15 cellular contexts compared by ENCODE assay signal in the genomic region with DNA sequence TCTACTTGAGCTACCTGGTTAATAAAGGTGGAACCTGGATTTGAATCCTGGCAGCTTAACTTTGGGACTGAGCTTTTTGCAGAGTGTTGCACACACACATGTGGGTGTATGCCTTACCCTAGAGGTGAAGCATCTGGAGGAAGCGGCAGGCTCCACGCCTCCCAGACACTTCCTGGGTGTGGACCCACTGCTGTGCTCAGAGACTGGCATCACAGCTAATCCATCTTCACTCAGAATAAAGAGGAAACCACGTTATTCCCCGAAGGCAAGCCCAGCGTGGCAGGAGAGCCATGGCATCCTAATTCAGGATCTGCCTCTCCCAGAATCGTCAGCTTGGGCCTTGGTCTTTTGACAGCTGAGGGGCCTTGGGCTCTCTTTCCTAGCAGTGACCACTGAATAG. TPM values are rescaled to one million over a fixed set of nuclear protein-coding genes. Genes with fewer than 3 reads are reported as not detected.
A peak's percentile ranks its signal among the peaks of the same experiment; 100 is the strongest.
DNase-seq lines count a peak whose midpoint lies in the region; ATAC-seq and TF ChIP-seq lines count a peak whose summit lies in the region.
"Had no signal": no experiment of that assay in that cellular context is flagged by ENCODE, and none has a peak within 500 bp of the region (broad histone marks: within the 10 kb centered on the region; RNA-seq: fewer than 3 reads in every experiment).

No MANE protein-coding gene starts in this region.

- 84 to 88% methylated on average over 6 of the region's 6 CpGs for WGBS in endodermal cell (ENCODE audit: insufficient coverage in 1 of 2, insufficient read length in 1 of 2), 2 experiments

- H3K4me3 Mint-ChIP-seq in activated CD4-positive, alpha-beta T cell treated with anti-CD3 and anti-CD28 coated beads for 36 hours = no peak overlapping the region
- no peak overlapping the region for H3K4me3 Mint-ChIP-seq in endodermal cell
- no peak overlapping the region for H3K4me3 Mint-ChIP-seq in stimulated activated effector memory CD8-positive, alpha-beta T cell treated with anti-CD3 and anti-CD28 coated beads, Interleukin-12 subunit alpha, Interleukin-12 subunit beta, amount 100 ng/mL, for 72 hours
- H3K4me3 Mint-ChIP-seq: nephron had no signal

- no peaks in the 10 kb centered on the region for H3K9me3 ChIP-seq in endodermal cell (ENCODE audit: control insufficient read depth, low read length)

- no peaks in the 10 kb centered on the region for H3K27me3 Mint-ChIP-seq in activated CD4-positive, alpha-beta T cell treated with anti-CD3 and anti-CD28 coated beads for 36 hours
- no peaks in the 10 kb centered on the region for H3K27me3 Mint-ChIP-seq in endodermal cell (ENCODE audit: insufficient read depth)

- H3K9me3 Mint-ChIP-seq in activated CD4-positive, alpha-beta T cell treated with anti-CD3 and anti-CD28 coated beads for 36 hours (ENCODE audit: low read depth) = no peaks in the 10 kb centered on the region
- no peaks in the 10 kb centered on the region for H3K9me3 Mint-ChIP-seq in endodermal cell
- H3K9me3 Mint-ChIP-seq in stimulated activated effector memory CD8-positive, alpha-beta T cell treated with anti-CD3 and anti-CD28 coated beads, Interleukin-12 subunit alpha, Interleukin-12 subunit beta, amount 100 ng/mL, for 72 hours = no peaks in the 10 kb centered on the region
- H3K9me3 Mint-ChIP-seq: nephron had no signal

- H3K9ac ChIP-seq in endodermal cell (ENCODE audit: extremely low read depth, low read length, poor library complexity, severe bottlenecking) = no peak overlapping the region

- no peaks in the 10 kb centered on the region for H3K36me3 ChIP-seq in endodermal cell (ENCODE audit: control insufficient read depth, insufficient read depth, low read length)

- no peak overlapping the region for H3K27ac Mint-ChIP-seq in activated CD4-positive, alpha-beta T cell treated with anti-CD3 and anti-CD28 coated beads for 36 hours
- no peak overlapping the region for H3K27ac Mint-ChIP-seq in endodermal cell
- no peak overlapping the region for H3K27ac Mint-ChIP-seq in stimulated activated effector memory CD8-positive, alpha-beta T cell treated with anti-CD3 and anti-CD28 coated beads, Interleukin-12 subunit alpha, Interleukin-12 subunit beta, amount 100 ng/mL, for 72 hours
- H3K27ac Mint-ChIP-seq: nephron had no signal

- intact Hi-C loops in activated CD4-positive, alpha-beta T cell treated with anti-CD3 and anti-CD28 coated beads for 36 hours (cut with DNase I, micrococcal nuclease) = loop anchor here (10.0 kb wide), 2 partner anchors 93 to 503 kb away; partner anchors contain the start of gene ZBTB47 (in 1 of the 2)

- H3K4me3 ChIP-seq in endodermal cell (ENCODE audit: low read length) (no peak overlapping the region), foreskin fibroblast (ENCODE audit: low read depth in 1 of 2, low read length in 2 of 2) (no peak overlapping the region)

- TF ChIP-seq CTCF in endodermal cell (conservative IDR thresholded peaks at IDR 0.05) = no peak
- TF ChIP-seq CTCF in foreskin fibroblast (IDR thresholded peaks at IDR 0.05; ENCODE audit: low read depth, low read length) = no peak

- peaks cover 36% of the 10 kb centered on the region for H3K4me1 Mint-ChIP-seq in activated CD4-positive, alpha-beta T cell treated with anti-CD3 and anti-CD28 coated beads for 36 hours
- peaks cover 10% of the 10 kb centered on the region for H3K4me1 Mint-ChIP-seq in endodermal cell
- H3K4me1 Mint-ChIP-seq in stimulated activated effector memory CD8-positive, alpha-beta T cell treated with anti-CD3 and anti-CD28 coated beads, Interleukin-12 subunit alpha, Interleukin-12 subunit beta, amount 100 ng/mL, for 72 hours = peaks cover 10% of the 10 kb centered on the region

- ATAC-seq in activated CD4-positive, alpha-beta T cell treated with anti-CD3 and anti-CD28 coated beads for 36 hours = peak; percentile 51
- ATAC-seq in stimulated activated effector memory CD8-positive, alpha-beta T cell treated with anti-CD3 and anti-CD28 coated beads, Interleukin-12 subunit alpha, Interleukin-12 subunit beta, amount 100 ng/mL, for 72 hours = peak; percentile 42

- no peaks in the 10 kb centered on the region for H3K27me3 ChIP-seq in endodermal cell (ENCODE audit: control insufficient read depth, insufficient read depth, low read length, poor library complexity, severe bottlenecking)

- H3K27ac ChIP-seq in endodermal cell (ENCODE audit: low read depth, low read length) = no peak overlapping the region

- H3K36me3 Mint-ChIP-seq in activated CD4-positive, alpha-beta T cell treated with anti-CD3 and anti-CD28 coated beads for 36 hours (ENCODE audit: low read depth) = no peaks in the 10 kb centered on the region
- no peaks in the 10 kb centered on the region for H3K36me3 Mint-ChIP-seq in endodermal cell (ENCODE audit: low read depth)
- no peaks in the 10 kb centered on the region for H3K36me3 Mint-ChIP-seq in stimulated activated effector memory CD8-positive, alpha-beta T cell treated with anti-CD3 and anti-CD28 coated beads, Interleukin-12 subunit alpha, Interleukin-12 subunit beta, amount 100 ng/mL, for 72 hours

- POLR2A ChIA-PET in activated CD4-positive, alpha-beta T cell treated with anti-CD3 and anti-CD28 coated beads for 36 hours (lab: Charles Lee) = no interaction called here

- H3K4me1 ChIP-seq in endodermal cell (ENCODE audit: control insufficient read depth, insufficient read depth, low read length) = no peaks in the 10 kb centered on the region

- CTCF ChIA-PET in activated CD4-positive, alpha-beta T cell treated with anti-CD3 and anti-CD28 coated beads for 36 hours (lab: Charles Lee) = interaction anchor here (0.6 to 1.3 kb wide), 5 partner anchors 10 to 165 kb away, joined by 3 to 10 read pairs (median 3); no protein-coding TSS in a partner anchor

- DNase-seq in activated CD4-positive, alpha-beta T cell treated with anti-CD3 and anti-CD28 coated beads for 36 hours = peak; percentile 22
- no peak for DNase-seq in activated CD4-positive, alpha-beta T cell treated with anti-CD3 and anti-CD28 coated beads for 1 hour
- peak; percentile 35 for DNase-seq in activated CD4-positive, alpha-beta T cell treated with anti-CD3 and anti-CD28 coated beads, Interleukin-2, amount 50 U/mL, for 1 hour
- peak; percentile 27 for DNase-seq in endodermal cell
- no peak for DNase-seq in stimulated activated effector memory CD8-positive, alpha-beta T cell treated with anti-CD3 and anti-CD28 coated beads, Interleukin-12 subunit alpha, Interleukin-12 subunit beta, amount 100 ng/mL, for 72 hours (ENCODE audit: low spot score in 2 of 2)
- no peak for DNase-seq in GM19240 (ENCODE audit: insufficient read length, low spot score)
- no peak for DNase-seq in activated gamma-delta T cell (lab: John Stamatoyannopoulos, UW)
- DNase-seq in foreskin fibroblast = no peak
- DNase-seq: DMS 273 treated with DMSO at 0.1 percent for 48 hours, HCEC 1CT had no signal

RNA-seq across cellular contexts. Expression of gene CCDC13, which starts 25.5 kb away (rescaled TPM):
- total RNA-seq in activated CD4-positive, alpha-beta T cell treated with anti-CD3 and anti-CD28 coated beads for 36 hours = under 1 TPM; 0.46 to 0.63 TPM
- total RNA-seq in endodermal cell = 1 to 10 TPM in 1 of 2 donors, under 1 TPM in 1; 0.64 to 1.1 TPM
- polyA plus RNA-seq in endodermal cell (2013, experiment 1 of 2) = 1.5 TPM
- polyA plus RNA-seq in endodermal cell (2013, experiment 2 of 2) = 0.95 TPM
- total RNA-seq: A172 had no signal

RNA-seq across cellular contexts. Expression of gene HHATL, which starts 45.0 kb away (rescaled TPM):
- not detected for total RNA-seq in activated CD4-positive, alpha-beta T cell treated with anti-CD3 and anti-CD28 coated beads for 36 hours
- total RNA-seq in endodermal cell = not detected
- polyA plus RNA-seq in endodermal cell (2013, experiment 1 of 2) = not detected
- polyA plus RNA-seq in endodermal cell (2013, experiment 2 of 2) = not detected
- total RNA-seq: A172, fibroblast of lung, HepG2, SK-MEL-5 had no signal
- polyA plus RNA-seq: fibroblast of lung had no signal

RNA-seq across cellular contexts. Expression of gene HIGD1A, which starts 56.7 kb away (rescaled TPM):
- total RNA-seq in activated CD4-positive, alpha-beta T cell treated with anti-CD3 and anti-CD28 coated beads for 36 hours = 10 to 100 TPM; 74.9 to 77.8 TPM
- total RNA-seq in endodermal cell = 100 to 1,000 TPM; 116 to 121 TPM
- 179 TPM for polyA plus RNA-seq in endodermal cell (2013, experiment 1 of 2)
- polyA plus RNA-seq in endodermal cell (2013, experiment 2 of 2) = 188 TPM

Comparison
In these comparisons a context has a peak if more than half of its experiments do, and no peak if none do; other contexts are left out.
1. DNase-seq: peak in activated CD4-positive, alpha-beta T cell treated with anti-CD3 and anti-CD28 coated beads for 36 hours (single experiment), activated CD4-positive, alpha-beta T cell treated with anti-CD3 and anti-CD28 coated beads, Interleukin-2, amount 50 U/mL, for 1 hour (single experiment) and endodermal cell (single experiment); none in activated CD4-positive, alpha-beta T cell treated with anti-CD3 and anti-CD28 coated beads for 1 hour (single experiment), stimulated activated effector memory CD8-positive, alpha-beta T cell treated with anti-CD3 and anti-CD28 coated beads, Interleukin-12 subunit alpha, Interleukin-12 subunit beta, amount 100 ng/mL, for 72 hours (0 of 2), GM19240 (single experiment), activated gamma-delta T cell (single experiment) and foreskin fibroblast (0 of 2).